In genomic region chr17:8997994-8998628, GRCh38 we compare ENCODE assay signal across 8 cellular contexts. TPM values are rescaled to one million over a fixed set of nuclear protein-coding genes. Genes with fewer than 3 reads are reported as not detected.
DNase-seq lines count a peak whose midpoint lies in the region; ATAC-seq lines count a peak whose summit lies in the region.

No MANE protein-coding gene starts in this region.

- peaks cover 12 to 19% (median 15%) of the 10 kb centered on the region in 3 donors for H3K4me1 Mint-ChIP-seq in naive B cell

- peak overlapping the region in 1 of 8 donors; percentile 15 for H3K4me3 Mint-ChIP-seq in naive B cell

- DNase-seq in AG20443 (ENCODE audit: low spot score) (peak; percentile 80), NCI-H526 treated with DMSO at 0.1 percent for 48 hours (lab: John Stamatoyannopoulos, UW) (peak; percentile 38), naive B cell (peak; percentile 75), stromal cell of bone marrow (ENCODE audit: low read depth) (peak; percentile 9)
- DNase-seq in activated CD4-positive, alpha-beta T cell treated with anti-CD3 and anti-CD28 coated beads, Interleukin-2, amount 50 U/mL, for 48 hours, result peak; percentile 80 to 82
- DNase-seq in effector CD4-positive, alpha-beta T cell, result peak; percentile 75

- H3K9me3 Mint-ChIP-seq in naive B cell, result peaks cover 0 to 5% (median 2%) of the 10 kb centered on the region in 7 donors

- peaks cover 18 to 22% (median 18%) of the 10 kb centered on the region in 3 donors for H3K27me3 Mint-ChIP-seq in naive B cell

- peak; percentile 62 for ATAC-seq in GM19324 (IDR thresholded peaks at IDR 0.05; ENCODE audit: low FRiP score, unreplicated experiment)
- peak; percentile 66 to 79 for ATAC-seq in naive B cell (ENCODE audit: low read depth in 2 of 2)
- ATAC-seq in GM19023 (IDR thresholded peaks at IDR 0.05; ENCODE audit: unreplicated experiment), result no peak

- H3K27ac Mint-ChIP-seq in naive B cell, result no peak overlapping the region

- no peaks in the 10 kb centered on the region for H3K36me3 Mint-ChIP-seq in naive B cell

RNA-seq across cellular contexts. Expression of gene NTN1, which starts 23.2 kb away (rescaled TPM):
- polyA plus RNA-seq in naive B cell (ENCODE audit: low read depth in 6 of 6), result under 1 TPM in 5 of 6 donors, not detected in 1; 0.04 to 0.09 (median 0.06) TPM

RNA-seq across cellular contexts. Expression of gene PIK3R5, which starts 32.6 kb away (rescaled TPM):
- polyA plus RNA-seq in naive B cell (ENCODE audit: low read depth in 6 of 6), result 10 to 100 TPM in 3 of 6 donors, 1 to 10 TPM in 3; 9.7 to 24.8 (median 11.7) TPM

Comparison
In these comparisons a context has a peak if more than half of its experiments do, and no peak if none do; other contexts are left out.
1. DNase-seq: peak in every context shown above with its lines; median percentile 81 in activated CD4-positive, alpha-beta T cell treated with anti-CD3 and anti-CD28 coated beads, Interleukin-2, amount 50 U/mL, for 48 hours; 80 in AG20443; 75 in effector CD4-positive, alpha-beta T cell; 75 in naive B cell; 38 in NCI-H526 treated with DMSO at 0.1 percent for 48 hours; 9 in stromal cell of bone marrow.